Comparison of ENCODE assay signal across 18 cellular contexts in the genomic region with DNA sequence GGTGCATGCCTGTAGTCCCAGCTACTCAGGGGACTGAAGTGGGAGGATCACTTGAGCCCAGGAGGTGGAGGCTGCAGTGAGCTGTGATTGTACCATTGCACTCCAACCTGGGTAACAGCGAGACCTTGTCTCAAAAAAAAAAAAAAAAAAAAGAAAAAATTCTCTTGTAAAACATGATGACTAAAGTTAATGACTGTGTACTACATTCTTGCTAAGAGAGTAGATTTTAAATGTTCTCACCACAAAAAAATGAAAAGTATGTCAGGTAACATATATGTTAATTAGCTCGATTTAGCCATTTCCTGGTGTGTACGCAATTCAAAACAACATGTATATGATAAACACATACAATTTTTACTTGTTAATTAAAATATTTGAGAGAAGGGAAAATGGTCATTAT.
DNase-seq lines count a peak whose midpoint lies in the region; ATAC-seq and TF ChIP-seq lines count a peak whose summit lies in the region.
"Had no signal": no experiment of that assay in that cellular context is flagged by ENCODE, and none has a peak within 500 bp of the region (broad histone marks: within the 10 kb centered on the region; RNA-seq: fewer than 3 reads in every experiment).

No MANE protein-coding gene starts in this region.

- no peak for TF ChIP-seq POLR2A in gastrocnemius medialis (IDR thresholded peaks at IDR 0.05)

- no peak overlapping the region for H3K27ac Mint-ChIP-seq in Caco-2 (ENCODE audit: unreplicated experiment)
- H3K27ac Mint-ChIP-seq: CD4-positive, alpha-beta T cell; H9 had no signal

- no peaks in the 10 kb centered on the region for H3K27me3 Mint-ChIP-seq in Caco-2 (ENCODE audit: insufficient read depth, unreplicated experiment)
- H3K27me3 Mint-ChIP-seq: CD4-positive, alpha-beta T cell had no signal

- H3K79me2 ChIP-seq in trophoblast cell (ENCODE audit: control insufficient read depth, insufficient read depth, low read length, poor library complexity) = no peaks in the 10 kb centered on the region

- DNase-seq in EL (peak; percentile 10), LoVo (ENCODE audit: low spot score) (peak; percentile 1), RWPE2 (ENCODE audit: low spot score) (no peak), trophoblast cell (peak; percentile 10 to 80), HPDE6-E6E7 (ENCODE audit: extremely low spot score) (no peak), Caco-2 (no peak), gastrocnemius medialis (no peak)
- no peak for DNase-seq in stimulated activated naive CD4-positive, alpha-beta T cell (lab: John Stamatoyannopoulos, UW)
- DNase-seq: AML-193; CD4-positive, alpha-beta T cell; DMS153; DMS79; H9; IMR-90 had no signal

- peaks cover 7% of the 10 kb centered on the region for H3K4me1 Mint-ChIP-seq in Caco-2 (ENCODE audit: low read depth, unreplicated experiment)

- CTCF ChIA-PET in Caco-2 (lab: Charles Lee) = no interaction called here

- no peak overlapping the region for H2BK12ac ChIP-seq in trophoblast cell (ENCODE audit: low read length)

- H2AFZ ChIP-seq in trophoblast cell (ENCODE audit: insufficient read depth, low read length, poor library complexity) = no peak overlapping the region

- H3K18ac ChIP-seq in trophoblast cell (ENCODE audit: low read length) = no peak overlapping the region

- H3K27ac ChIP-seq in RWPE2 (ENCODE audit: poor library complexity, severe bottlenecking) = peak overlapping the region; percentile 72
- H3K27ac ChIP-seq in trophoblast cell (ENCODE audit: low read depth, low read length) = no peak overlapping the region
- H3K27ac ChIP-seq in gastrocnemius medialis = no peak overlapping the region
- H3K27ac ChIP-seq: 22Rv1, A549, C4-2B had no signal

- TF ChIP-seq CTCF in RWPE2 (IDR thresholded peaks at IDR 0.05; ENCODE audit: poor library complexity, severe bottlenecking) (no peak), Caco-2 (IDR thresholded peaks at IDR 0.05; ENCODE audit: insufficient read depth in 1 of 2, low read depth in 1 of 2, low read length in 1 of 2, severe bottlenecking in 1 of 2, unreplicated experiment in 1 of 2) (no peak), gastrocnemius medialis (IDR thresholded peaks at IDR 0.05 in 4 of 5, conservative IDR thresholded peaks at IDR 0.05 in 1 of 5) (no peak)

- WGBS in trophoblast cell (ENCODE audit: extremely low coverage, insufficient coverage, insufficient read length) = no CpG with 5 or more reads among the region's 3 CpGs

- BruUV-seq in Caco-2 (replicated peaks; lab: Mats Ljungman, UMichigan) = no TSS peak

- H2AK5ac ChIP-seq in trophoblast cell (ENCODE audit: low read length) = no peak overlapping the region

- intact Hi-C loops in Caco-2 (cut with micrococcal nuclease; ENCODE audit: unreplicated experiment) = no loop called here
- intact Hi-C loops in gastrocnemius medialis (cut with DNase I; ENCODE audit: low total_unique reads) = no loop called here

- no peak overlapping the region for H3K4me3 ChIP-seq in RWPE2 (ENCODE audit: severe bottlenecking)
- H3K4me3 ChIP-seq in trophoblast cell (ENCODE audit: low read depth, low read length) = no peak overlapping the region
- H3K4me3 ChIP-seq in Caco-2 (ENCODE audit: low read depth, low read length) = no peak overlapping the region
- no peak overlapping the region for H3K4me3 ChIP-seq in gastrocnemius medialis
- H3K4me3 ChIP-seq: A549, GM12878 had no signal

- H3K14ac ChIP-seq in trophoblast cell (ENCODE audit: low read length) = no peak overlapping the region

- H3K23ac ChIP-seq in trophoblast cell (ENCODE audit: low read length) = no peak overlapping the region

- no peak overlapping the region for H4K12ac ChIP-seq in trophoblast cell (ENCODE audit: low read depth, low read length)

- no peak overlapping the region for H3K4ac ChIP-seq in trophoblast cell (ENCODE audit: low read depth, low read length)

- POLR2A ChIA-PET in Caco-2 (lab: Charles Lee) = no interaction called here

- H3K79me1 ChIP-seq in trophoblast cell (ENCODE audit: low read length) = no peaks in the 10 kb centered on the region

- no peak overlapping the region for H3K4me3 Mint-ChIP-seq in Caco-2 (ENCODE audit: unreplicated experiment)
- H3K4me3 Mint-ChIP-seq: CD4-positive, alpha-beta T cell; H9 had no signal

- H3K9ac ChIP-seq in trophoblast cell (ENCODE audit: low read length) = no peak overlapping the region

- H2BK5ac ChIP-seq in trophoblast cell (ENCODE audit: low read depth, low read length, poor library complexity) = no peak overlapping the region

- no peaks in the 10 kb centered on the region for H3K9me3 Mint-ChIP-seq in Caco-2 (ENCODE audit: unreplicated experiment)
- H3K9me3 Mint-ChIP-seq: CD4-positive, alpha-beta T cell had no signal

- H3K9me3 ChIP-seq in RWPE2 (ENCODE audit: severe bottlenecking) = no peaks in the 10 kb centered on the region
- H3K9me3 ChIP-seq in trophoblast cell (ENCODE audit: insufficient read depth, low read depth, low read length) = no peaks in the 10 kb centered on the region
- H3K9me3 ChIP-seq in Caco-2 = no peaks in the 10 kb centered on the region
- no peaks in the 10 kb centered on the region for H3K9me3 ChIP-seq in gastrocnemius medialis
- H3K9me3 ChIP-seq: A549 had no signal

- no peak overlapping the region for H3K4me2 ChIP-seq in trophoblast cell (ENCODE audit: low read length)
- H3K4me2 ChIP-seq: A549 had no signal

- peaks cover 9% of the 10 kb centered on the region; the same call in 1 of the 2 replicates for H3K36me3 ChIP-seq in RWPE2 (ENCODE audit: low read depth)
- no peaks in the 10 kb centered on the region for H3K36me3 ChIP-seq in trophoblast cell (ENCODE audit: control insufficient read depth in 1 of 2, insufficient read depth in 2 of 2, low read length in 2 of 2)
- H3K36me3 ChIP-seq in Caco-2 (ENCODE audit: control insufficient read depth, insufficient read depth, low read length) = no peaks in the 10 kb centered on the region
- H3K36me3 ChIP-seq in gastrocnemius medialis = no peaks in the 10 kb centered on the region

- H4K91ac ChIP-seq in trophoblast cell (ENCODE audit: low read depth, low read length) = no peak overlapping the region

- H2BK120ac ChIP-seq in trophoblast cell (ENCODE audit: insufficient read depth, low read length, poor library complexity) = no peak overlapping the region

- H3K4me1 ChIP-seq in RWPE2 (ENCODE audit: insufficient read depth, poor library complexity, severe bottlenecking) (peaks cover 60% of the 10 kb centered on the region), trophoblast cell (ENCODE audit: control insufficient read depth in 1 of 2, insufficient read depth in 2 of 2, low read length in 2 of 2) (peaks cover 2 to 3% of the 10 kb centered on the region in 2 experiments), Caco-2 (no peaks in the 10 kb centered on the region), gastrocnemius medialis (no peaks in the 10 kb centered on the region)

- ATAC-seq in RWPE2 (ENCODE audit: low read depth) (peak; percentile 67), gastrocnemius medialis (no peak)
- ATAC-seq: A549, GM12878 had no signal

- no peaks in the 10 kb centered on the region for H3K36me3 Mint-ChIP-seq in Caco-2 (ENCODE audit: insufficient read depth, unreplicated experiment)

- no peak overlapping the region for H4K8ac ChIP-seq in trophoblast cell (ENCODE audit: low read depth, low read length)

- H3K27me3 ChIP-seq in RWPE2 (ENCODE audit: insufficient read depth, poor library complexity, severe bottlenecking) = no peaks in the 10 kb centered on the region
- H3K27me3 ChIP-seq in trophoblast cell (ENCODE audit: insufficient read depth, low read length) = no peaks in the 10 kb centered on the region
- H3K27me3 ChIP-seq in Caco-2 (replicated peaks; ENCODE audit: control insufficient read depth, insufficient read depth, low read length) = no peaks in the 10 kb centered on the region
- no peaks in the 10 kb centered on the region for H3K27me3 ChIP-seq in gastrocnemius medialis

- in situ Hi-C loops in gastrocnemius medialis (cut with MboI; ENCODE audit: low sequenced_read_pairs in 4 of 4) = no loop called here

Comparison
In these comparisons a context has a peak if more than half of its experiments do, and no peak if none do; other contexts are left out.
1. DNase-seq: peak in EL (single experiment), LoVo (single experiment) and trophoblast cell (2 of 2); none in RWPE2 (single experiment), HPDE6-E6E7 (single experiment), Caco-2 (0 of 2), gastrocnemius medialis (0 of 2) and stimulated activated naive CD4-positive, alpha-beta T cell (0 of 6).